In genomic region chr11:32905028-32905667, GRCh38 we compare ENCODE assay signal across 1 cellular context.
TF ChIP-seq lines count a peak whose summit lies in the region.

No MANE protein-coding gene starts in this region.

TF ChIP-seq in GM23338, 12 proteins besides CTCF, POLR2A, EP300 and RAD21 (continued from another document):
- TF ChIP-seq, protein P1, sequence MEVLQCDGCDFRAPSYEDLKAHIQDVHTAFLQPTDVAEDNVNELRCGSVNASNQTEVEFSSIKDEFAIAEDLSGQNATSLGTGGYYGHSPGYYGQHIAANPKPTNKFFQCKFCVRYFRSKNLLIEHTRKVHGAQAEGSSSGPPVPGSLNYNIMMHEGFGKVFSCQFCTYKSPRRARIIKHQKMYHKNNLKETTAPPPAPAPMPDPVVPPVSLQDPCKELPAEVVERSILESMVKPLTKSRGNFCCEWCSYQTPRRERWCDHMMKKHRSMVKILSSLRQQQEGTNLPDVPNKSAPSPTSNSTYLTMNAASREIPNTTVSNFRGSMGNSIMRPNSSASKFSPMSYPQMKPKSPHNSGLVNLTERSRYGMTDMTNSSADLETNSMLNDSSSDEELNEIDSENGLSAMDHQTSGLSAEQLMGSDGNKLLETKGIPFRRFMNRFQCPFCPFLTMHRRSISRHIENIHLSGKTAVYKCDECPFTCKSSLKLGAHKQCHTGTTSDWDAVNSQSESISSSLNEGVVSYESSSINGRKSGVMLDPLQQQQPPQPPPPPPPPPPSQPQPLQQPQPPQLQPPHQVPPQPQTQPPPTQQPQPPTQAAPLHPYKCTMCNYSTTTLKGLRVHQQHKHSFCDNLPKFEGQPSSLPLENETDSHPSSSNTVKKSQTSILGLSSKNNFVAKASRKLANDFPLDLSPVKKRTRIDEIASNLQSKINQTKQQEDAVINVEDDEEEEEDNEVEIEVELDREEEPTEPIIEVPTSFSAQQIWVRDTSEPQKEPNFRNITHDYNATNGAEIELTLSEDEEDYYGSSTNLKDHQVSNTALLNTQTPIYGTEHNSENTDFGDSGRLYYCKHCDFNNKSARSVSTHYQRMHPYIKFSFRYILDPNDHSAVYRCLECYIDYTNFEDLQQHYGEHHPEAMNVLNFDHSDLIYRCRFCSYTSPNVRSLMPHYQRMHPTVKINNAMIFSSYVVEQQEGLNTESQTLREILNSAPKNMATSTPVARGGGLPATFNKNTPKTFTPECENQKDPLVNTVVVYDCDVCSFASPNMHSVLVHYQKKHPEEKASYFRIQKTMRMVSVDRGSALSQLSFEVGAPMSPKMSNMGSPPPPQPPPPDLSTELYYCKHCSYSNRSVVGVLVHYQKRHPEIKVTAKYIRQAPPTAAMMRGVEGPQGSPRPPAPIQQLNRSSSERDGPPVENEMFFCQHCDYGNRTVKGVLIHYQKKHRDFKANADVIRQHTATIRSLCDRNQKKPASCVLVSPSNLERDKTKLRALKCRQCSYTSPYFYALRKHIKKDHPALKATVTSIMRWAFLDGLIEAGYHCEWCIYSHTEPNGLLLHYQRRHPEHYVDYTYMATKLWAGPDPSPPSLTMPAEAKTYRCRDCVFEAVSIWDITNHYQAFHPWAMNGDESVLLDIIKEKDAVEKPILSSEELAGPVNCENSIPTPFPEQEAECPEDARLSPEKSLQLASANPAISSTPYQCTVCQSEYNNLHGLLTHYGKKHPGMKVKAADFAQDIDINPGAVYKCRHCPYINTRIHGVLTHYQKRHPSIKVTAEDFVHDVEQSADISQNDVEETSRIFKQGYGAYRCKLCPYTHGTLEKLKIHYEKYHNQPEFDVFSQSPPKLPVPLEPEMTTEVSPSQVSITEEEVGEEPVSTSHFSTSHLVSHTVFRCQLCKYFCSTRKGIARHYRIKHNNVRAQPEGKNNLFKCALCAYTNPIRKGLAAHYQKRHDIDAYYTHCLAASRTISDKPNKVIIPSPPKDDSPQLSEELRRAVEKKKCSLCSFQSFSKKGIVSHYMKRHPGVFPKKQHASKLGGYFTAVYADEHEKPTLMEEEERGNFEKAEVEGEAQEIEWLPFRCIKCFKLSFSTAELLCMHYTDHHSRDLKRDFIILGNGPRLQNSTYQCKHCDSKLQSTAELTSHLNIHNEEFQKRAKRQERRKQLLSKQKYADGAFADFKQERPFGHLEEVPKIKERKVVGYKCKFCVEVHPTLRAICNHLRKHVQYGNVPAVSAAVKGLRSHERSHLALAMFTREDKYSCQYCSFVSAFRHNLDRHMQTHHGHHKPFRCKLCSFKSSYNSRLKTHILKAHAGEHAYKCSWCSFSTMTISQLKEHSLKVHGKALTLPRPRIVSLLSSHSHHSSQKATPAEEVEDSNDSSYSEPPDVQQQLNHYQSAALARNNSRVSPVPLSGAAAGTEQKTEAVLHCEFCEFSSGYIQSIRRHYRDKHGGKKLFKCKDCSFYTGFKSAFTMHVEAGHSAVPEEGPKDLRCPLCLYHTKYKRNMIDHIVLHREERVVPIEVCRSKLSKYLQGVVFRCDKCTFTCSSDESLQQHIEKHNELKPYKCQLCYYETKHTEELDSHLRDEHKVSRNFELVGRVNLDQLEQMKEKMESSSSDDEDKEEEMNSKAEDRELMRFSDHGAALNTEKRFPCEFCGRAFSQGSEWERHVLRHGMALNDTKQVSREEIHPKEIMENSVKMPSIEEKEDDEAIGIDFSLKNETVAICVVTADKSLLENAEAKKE (CRISPR knock-in tag; IDR thresholded peaks at IDR 0.05): no peak
- TF ChIP-seq ETS1 (IDR thresholded peaks at IDR 0.05) (no peak), JUNB (IDR thresholded peaks at IDR 0.05; ENCODE audit: unreplicated experiment) (no peak), POLR2AphosphoS5 (IDR thresholded peaks at IDR 0.05; ENCODE audit: low read depth) (no peak), NANOG (IDR thresholded peaks at IDR 0.05; ENCODE audit: borderline replicate concordance) (no peak), STAT1 (IDR thresholded peaks at IDR 0.05; ENCODE audit: unreplicated experiment) (no peak), ZNF114 (CRISPR knock-in tag; IDR thresholded peaks at IDR 0.05) (no peak), CREB1 (CRISPR knock-in tag; IDR thresholded peaks at IDR 0.05; ENCODE audit: low read depth) (no peak), EZH2 (IDR thresholded peaks at IDR 0.05; ENCODE audit: low read depth, unreplicated experiment) (no peak)
TF ChIP-seq in GM23338: peak in this region for 0.
